ENCODE assay signal across 19 cellular contexts in the genomic region with DNA sequence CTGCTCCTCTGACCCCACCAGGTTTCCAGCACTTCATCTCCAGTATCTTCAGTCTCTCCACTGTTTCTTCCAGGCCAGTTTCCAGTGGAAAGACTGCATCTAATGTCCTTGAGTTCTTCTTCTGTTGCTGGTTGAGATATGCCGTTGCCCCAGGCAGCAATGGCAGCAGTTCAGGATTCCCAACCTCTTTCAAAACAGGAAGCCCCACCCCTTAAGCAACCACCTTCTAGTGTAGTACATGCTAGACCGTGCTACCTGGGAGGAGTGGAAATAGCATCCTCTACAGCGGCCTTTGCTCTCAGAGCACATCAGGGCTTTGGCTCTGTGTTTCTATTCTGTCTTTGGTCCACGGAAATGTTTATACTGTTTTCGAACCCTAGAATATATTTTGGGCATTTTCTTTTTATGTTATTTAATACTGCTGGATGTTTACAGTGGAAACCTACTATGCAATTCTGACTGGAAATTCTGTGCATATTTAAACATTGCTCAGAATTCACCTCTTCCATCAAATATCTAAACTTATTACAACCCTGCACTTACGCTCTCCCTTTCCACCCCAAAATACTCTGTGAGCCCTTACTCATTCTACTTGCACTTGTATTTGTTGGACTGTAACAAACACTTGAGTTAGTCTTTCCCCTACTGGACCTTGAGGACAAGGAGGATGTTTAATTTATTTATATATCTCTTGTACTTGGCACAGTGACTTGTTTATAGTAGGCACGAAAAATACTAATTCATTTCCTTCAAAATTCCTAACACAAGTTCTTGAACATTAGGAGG. TPM values are rescaled to one million over a fixed set of nuclear protein-coding genes. Genes with fewer than 3 reads are reported as not detected.
DNase-seq lines count a peak whose midpoint lies in the region; ATAC-seq and TF ChIP-seq lines count a peak whose summit lies in the region.
"Had no signal": no experiment of that assay in that cellular context is flagged by ENCODE, and none has a peak within 500 bp of the region (broad histone marks: within the 10 kb centered on the region; RNA-seq: fewer than 3 reads in every experiment).

No MANE protein-coding gene starts in this region.

- H3K9ac ChIP-seq in IMR-90 (ENCODE audit: low read depth, low read length) = no peak overlapping the region
- H3K9ac ChIP-seq in neuronal stem cell (ENCODE audit: low read depth, low read length, poor library complexity) = no peak overlapping the region
- H3K9ac ChIP-seq: BLaER1 treated with 17β-estradiol and CSF1 and Interleukin-3, amounts not matched to agents 10 nM and 100 nM; SK-N-SH had no signal

- no peak overlapping the region for H3K4me3 Mint-ChIP-seq in activated CD8-positive, alpha-beta T cell treated with anti-CD3 and anti-CD28 coated beads for 36 hours
- H3K4me3 Mint-ChIP-seq in activated CD8-positive, alpha-beta T cell treated with anti-CD3 and anti-CD28 coated beads, Interleukin-2, amount 10 ng/mL, durations not matched to agents 7 days and 5 days = no peak overlapping the region
- no peak overlapping the region for H3K4me3 Mint-ChIP-seq in activated naive CD8-positive, alpha-beta T cell treated with anti-CD3 and anti-CD28 coated beads for 36 hours
- H3K4me3 Mint-ChIP-seq: neural crest cell had no signal

- intact Hi-C loops in activated CD8-positive, alpha-beta T cell treated with anti-CD3 and anti-CD28 coated beads for 36 hours (cut with micrococcal nuclease) = no loop called here
- intact Hi-C loops in IMR-90 (cut with micrococcal nuclease) = loop anchor here (5.0 kb wide), 1 partner anchor 34 kb away; no protein-coding TSS in a partner anchor
- intact Hi-C loops in psoas muscle (cut with DNase I) = loop anchor here (2.0 to 10.0 kb wide), 2 partner anchors 67 to 319 kb away; no protein-coding TSS in a partner anchor

- H3K4me2 ChIP-seq in IMR-90 (ENCODE audit: low read depth, low read length) = peak overlapping the region; percentile 13
- no peak overlapping the region for H3K4me2 ChIP-seq in neuronal stem cell (ENCODE audit: insufficient read depth, low read length, poor library complexity, severe bottlenecking)
- H3K4me2 ChIP-seq: A549; BLaER1 treated with 17β-estradiol and CSF1 and Interleukin-3, amounts not matched to agents 10 nM and 100 nM; SK-N-SH had no signal

- no peaks in the 10 kb centered on the region for H3K27me3 ChIP-seq in IMR-90 (ENCODE audit: control insufficient read depth, insufficient read depth, low read length)
- no peaks in the 10 kb centered on the region for H3K27me3 ChIP-seq in lung (ENCODE audit: control insufficient read depth, insufficient read depth)
- no peaks in the 10 kb centered on the region for H3K27me3 ChIP-seq in psoas muscle (ENCODE audit: insufficient read depth in 3 of 3, low read length in 2 of 3)
- peaks cover 0 to 32% (median 0%) of the 10 kb centered on the region in 3 experiments for H3K27me3 ChIP-seq in neuronal stem cell (ENCODE audit: control insufficient read depth in 3 of 3, insufficient read depth in 3 of 3, low read depth in 1 of 3, low read length in 3 of 3)
- H3K27me3 ChIP-seq: BLaER1 treated with 17β-estradiol and CSF1 and Interleukin-3, amounts not matched to agents 10 nM and 100 nM; spleen; testis had no signal

- no peak overlapping the region for H3K56ac ChIP-seq in IMR-90 (ENCODE audit: extremely low read depth, insufficient read depth, low read length)

- H2BK20ac ChIP-seq in IMR-90 (ENCODE audit: low read depth, low read length) = peak overlapping the region; percentile 39; the same call in 1 of the 2 replicates

- H3K4ac ChIP-seq in IMR-90 (ENCODE audit: low read depth, low read length) = peak overlapping the region; percentile 8; the same call in 1 of the 2 replicates
- no peak overlapping the region for H3K4ac ChIP-seq in neuronal stem cell (ENCODE audit: low read length)

- no CpG with 5 or more reads among the region's 7 CpGs for WGBS in IMR-90 (ENCODE audit: extremely low coverage in 2 of 2, insufficient read length in 1 of 2), 2 experiments
- WGBS in lung, 2 donors = 36 to 54% methylated on average over 7 of the region's 7 CpGs
- WGBS in psoas muscle, 3 donors = 56 to 74% (median 62%) methylated on average over 7 of the region's 7 CpGs
- whole genome bisulfite sequencing in neuronal stem cell (ENCODE audit: extremely low coverage in 2 of 2, insufficient read length in 2 of 2, insufficient replicate concordance in 1 of 2), 2 donors = 100% methylated on average over 1 of the region's 7 CpGs; no CpG with 5 or more reads in 1 of the 2 donors

- H2AK9ac ChIP-seq in IMR-90 (replicated peaks; ENCODE audit: low read depth, low read length, poor library complexity) = no peak overlapping the region

- ATAC-seq in activated CD8-positive, alpha-beta T cell treated with anti-CD3 and anti-CD28 coated beads for 36 hours = no peak
- ATAC-seq in activated CD8-positive, alpha-beta T cell treated with anti-CD3 and anti-CD28 coated beads, Interleukin-2, amount 10 ng/mL, durations not matched to agents 7 days and 5 days = no peak
- ATAC-seq in IMR-90 (ENCODE audit: low read depth) (peak; percentile 92), lung (ENCODE audit: insufficient read depth, low FRiP score) (no peak), psoas muscle (no peak)

- H2AFZ ChIP-seq in IMR-90 (replicated peaks; ENCODE audit: low read length, poor library complexity) = peak overlapping the region; percentile 3
- no peak overlapping the region for H2AFZ ChIP-seq in neuronal stem cell (ENCODE audit: low read length)

- TF ChIP-seq RAD21 in IMR-90 (IDR thresholded peaks at IDR 0.05; ENCODE audit: low read length) = no peak

- TF ChIP-seq POLR2A in IMR-90 (IDR thresholded peaks at IDR 0.05; ENCODE audit: low read depth, low read length) = no peak

- BruUV-seq in IMR-90 (replicated peaks; lab: Mats Ljungman, UMichigan) = no TSS peak

- H3K4me1 ChIP-seq in IMR-90 (ENCODE audit: control insufficient read depth, insufficient read depth, low read length) (peaks cover 6% of the 10 kb centered on the region), lung (ENCODE audit: control insufficient read depth in 2 of 2, insufficient read depth in 2 of 2, low read length in 2 of 2) (peaks cover 3 to 4% of the 10 kb centered on the region in 2 donors), psoas muscle (no peaks in the 10 kb centered on the region), neuronal stem cell (ENCODE audit: control insufficient read depth in 2 of 2, insufficient read depth in 1 of 2, low read depth in 1 of 2, low read length in 2 of 2) (no peaks in the 10 kb centered on the region)
- H3K4me1 ChIP-seq: A549 had no signal

- DNase-seq in activated CD8-positive, alpha-beta T cell treated with anti-CD3 and anti-CD28 coated beads for 36 hours = no peak
- DNase-seq in activated CD8-positive, alpha-beta T cell treated with anti-CD3 and anti-CD28 coated beads, Interleukin-2, amount 10 ng/mL, durations not matched to agents 7 days and 5 days = no peak
- peak; percentile 57 for DNase-seq in IMR-90
- DNase-seq in activated naive CD8-positive, alpha-beta T cell treated with anti-CD3 and anti-CD28 coated beads for 36 hours = no peak
- DNase-seq in lung (ENCODE audit: low spot score) = peak; percentile 36
- DNase-seq in psoas muscle = no peak
- no peak for DNase-seq in neuronal stem cell (ENCODE audit: low spot score)
- no peak for DNase-seq in NCI-H2029 (lab: John Stamatoyannopoulos, UW)
- DNase-seq: anterior cingulate cortex, hippocampal formation, NCI-H1417, NCI-H774, OCI-M1, SK-N-SH, spleen, testis had no signal

- H3K36me3 ChIP-seq in IMR-90 (ENCODE audit: control insufficient read depth, insufficient read depth, low read length) (no peaks in the 10 kb centered on the region), lung (ENCODE audit: control insufficient read depth in 2 of 2, insufficient read depth in 2 of 2, low read length in 2 of 2) (no peaks in the 10 kb centered on the region), psoas muscle (ENCODE audit: insufficient read depth in 1 of 2, low read depth in 1 of 2) (no peaks in the 10 kb centered on the region), neuronal stem cell (replicated peaks in 1 of 2; ENCODE audit: control insufficient read depth in 2 of 2, insufficient read depth in 2 of 2, low read length in 2 of 2) (no peaks in the 10 kb centered on the region)
- H3K36me3 ChIP-seq: BLaER1 treated with 17β-estradiol and CSF1 and Interleukin-3, amounts not matched to agents 10 nM and 100 nM; spleen had no signal

- CTCF ChIA-PET in activated CD8-positive, alpha-beta T cell treated with anti-CD3 and anti-CD28 coated beads for 36 hours (lab: Charles Lee) = interaction anchor here (1.9 kb wide), 1 partner anchor 10 kb away, joined by 6 read pairs; no protein-coding TSS in a partner anchor
- CTCF ChIA-PET in activated CD8-positive, alpha-beta T cell treated with anti-CD3 and anti-CD28 coated beads, Interleukin-2, amount 10 ng/mL, durations not matched to agents 7 days and 5 days (lab: Charles Lee) = no interaction called here
- CTCF ChIA-PET in IMR-90 (lab: Yijun Ruan, JAX) = no interaction called here

- H3K9me1 ChIP-seq in IMR-90 (ENCODE audit: insufficient read depth, low read length) = peaks cover 7% of the 10 kb centered on the region; the same call in 1 of the 2 replicates

- in situ Hi-C loops in IMR-90 (cut with MboI; ENCODE audit: low sequenced_read_pairs) = no loop called here

- H3K27ac ChIP-seq in IMR-90 (ENCODE audit: insufficient read depth, low read length) (peak overlapping the region; percentile 86; the same call in 1 of the 2 replicates), lung (ENCODE audit: low read depth in 1 of 2, low read length in 1 of 2) (peak overlapping the region in 1 of 2 donors; percentile 26), psoas muscle (no peak overlapping the region), neuronal stem cell (replicated peaks; ENCODE audit: low read length) (no peak overlapping the region)
- H3K27ac ChIP-seq: A549; BLaER1 treated with 17β-estradiol and CSF1 and Interleukin-3, amounts not matched to agents 10 nM and 100 nM; spleen; testis had no signal

- H3K27ac Mint-ChIP-seq in activated CD8-positive, alpha-beta T cell treated with anti-CD3 and anti-CD28 coated beads for 36 hours = peak overlapping the region; percentile 8
- no peak overlapping the region for H3K27ac Mint-ChIP-seq in activated CD8-positive, alpha-beta T cell treated with anti-CD3 and anti-CD28 coated beads, Interleukin-2, amount 10 ng/mL, durations not matched to agents 7 days and 5 days
- H3K27ac Mint-ChIP-seq in activated naive CD8-positive, alpha-beta T cell treated with anti-CD3 and anti-CD28 coated beads for 36 hours = peak overlapping the region; percentile 74

- H2BK120ac ChIP-seq in IMR-90 (ENCODE audit: low read depth, low read length) (peak overlapping the region; percentile 45; the same call in 1 of the 2 replicates), neuronal stem cell (ENCODE audit: low read depth, low read length) (no peak overlapping the region)

- POLR2A ChIA-PET in activated CD8-positive, alpha-beta T cell treated with anti-CD3 and anti-CD28 coated beads for 36 hours (lab: Charles Lee) = interaction anchor here (1.9 kb wide), 1 partner anchor 9 kb away, joined by 5 read pairs; no protein-coding TSS in a partner anchor
- POLR2A ChIA-PET in activated CD8-positive, alpha-beta T cell treated with anti-CD3 and anti-CD28 coated beads, Interleukin-2, amount 10 ng/mL, durations not matched to agents 7 days and 5 days (lab: Charles Lee) = interaction anchor here (1.0 kb wide), 1 partner anchor 8 kb away, joined by 4 read pairs; the partner anchor contains the start of gene BPGM
- POLR2A ChIA-PET in IMR-90 (lab: Charles Lee; ENCODE audit: unreplicated experiment) = no interaction called here

- H2BK5ac ChIP-seq in IMR-90 (ENCODE audit: low read depth, low read length, poor library complexity, severe bottlenecking) = peak overlapping the region; percentile 14
- H2BK5ac ChIP-seq in neuronal stem cell (ENCODE audit: low read length) = no peak overlapping the region

- H3K18ac ChIP-seq in IMR-90 (ENCODE audit: low read depth, low read length) = peak overlapping the region; percentile 39
- no peak overlapping the region for H3K18ac ChIP-seq in neuronal stem cell (ENCODE audit: low read length)

- no peak overlapping the region for H3K23ac ChIP-seq in IMR-90 (ENCODE audit: low read depth, low read length)
- no peak overlapping the region for H3K23ac ChIP-seq in neuronal stem cell (ENCODE audit: low read depth, low read length, poor library complexity)

- H4K20me1 ChIP-seq in IMR-90 (ENCODE audit: insufficient read depth, low read length) = no peaks in the 10 kb centered on the region
- H4K20me1 ChIP-seq: BLaER1 treated with 17β-estradiol and CSF1 and Interleukin-3, amounts not matched to agents 10 nM and 100 nM had no signal

- H3K4me1 Mint-ChIP-seq in activated CD8-positive, alpha-beta T cell treated with anti-CD3 and anti-CD28 coated beads for 36 hours (ENCODE audit: low read depth) = peaks cover 44% of the 10 kb centered on the region
- H3K4me1 Mint-ChIP-seq in activated CD8-positive, alpha-beta T cell treated with anti-CD3 and anti-CD28 coated beads, Interleukin-2, amount 10 ng/mL, durations not matched to agents 7 days and 5 days (ENCODE audit: low read depth) = peaks cover 22% of the 10 kb centered on the region
- H3K4me1 Mint-ChIP-seq in activated naive CD8-positive, alpha-beta T cell treated with anti-CD3 and anti-CD28 coated beads for 36 hours = peaks cover 36% of the 10 kb centered on the region
- H3K4me1 Mint-ChIP-seq: neural crest cell had no signal

- no peak overlapping the region for H2BK12ac ChIP-seq in neuronal stem cell (ENCODE audit: low read length)

- no peaks in the 10 kb centered on the region for H3K79me1 ChIP-seq in IMR-90 (ENCODE audit: low read depth in 1 of 2, low read length in 2 of 2)
- no peaks in the 10 kb centered on the region for H3K79me1 ChIP-seq in neuronal stem cell (ENCODE audit: low read depth, low read length)

- H4K5ac ChIP-seq in IMR-90 (ENCODE audit: low read depth, low read length) = peak overlapping the region; percentile 49; the same call in 1 of the 2 replicates

- H2BK15ac ChIP-seq in IMR-90 (ENCODE audit: low read depth, low read length) = peak overlapping the region; percentile 27; the same call in 1 of the 3 replicates
- H2BK15ac ChIP-seq in neuronal stem cell (ENCODE audit: low read length) = no peak overlapping the region

- H4K91ac ChIP-seq in IMR-90 (ENCODE audit: insufficient read depth, low read depth, low read length) = peak overlapping the region; percentile 39
- no peak overlapping the region for H4K91ac ChIP-seq in neuronal stem cell (ENCODE audit: low read depth, low read length, poor library complexity)

- dilution Hi-C loops in IMR-90 (cut with HindIII; ENCODE audit: low sequenced_read_pairs, unreplicated experiment) = no loop called here

- H4K8ac ChIP-seq in IMR-90 (ENCODE audit: low read depth in 2 of 2, low read length in 2 of 2) = peak overlapping the region; percentile 15 to 59; a peak in 1 of 4 replicates
- H4K8ac ChIP-seq in neuronal stem cell (ENCODE audit: low read depth, low read length) = no peak overlapping the region

- H3K36me3 Mint-ChIP-seq in activated CD8-positive, alpha-beta T cell treated with anti-CD3 and anti-CD28 coated beads for 36 hours (ENCODE audit: low read depth) = no peaks in the 10 kb centered on the region
- H3K36me3 Mint-ChIP-seq in activated CD8-positive, alpha-beta T cell treated with anti-CD3 and anti-CD28 coated beads, Interleukin-2, amount 10 ng/mL, durations not matched to agents 7 days and 5 days (ENCODE audit: low read depth) = peaks cover 4% of the 10 kb centered on the region
- H3K36me3 Mint-ChIP-seq in activated naive CD8-positive, alpha-beta T cell treated with anti-CD3 and anti-CD28 coated beads for 36 hours = peaks cover 12% of the 10 kb centered on the region

- H3K9me3 Mint-ChIP-seq in activated CD8-positive, alpha-beta T cell treated with anti-CD3 and anti-CD28 coated beads for 36 hours = peaks cover 4% of the 10 kb centered on the region
- peaks cover 3% of the 10 kb centered on the region for H3K9me3 Mint-ChIP-seq in activated CD8-positive, alpha-beta T cell treated with anti-CD3 and anti-CD28 coated beads, Interleukin-2, amount 10 ng/mL, durations not matched to agents 7 days and 5 days (ENCODE audit: insufficient read depth)
- H3K9me3 Mint-ChIP-seq in activated naive CD8-positive, alpha-beta T cell treated with anti-CD3 and anti-CD28 coated beads for 36 hours = peaks cover 8% of the 10 kb centered on the region
- H3K9me3 Mint-ChIP-seq: neural crest cell had no signal

- H3K4me3 ChIP-seq in IMR-90 (ENCODE audit: insufficient read depth, low read depth, low read length) (no peak overlapping the region), lung (no peak overlapping the region), psoas muscle (no peak overlapping the region), neuronal stem cell (ENCODE audit: low read length in 2 of 2) (no peak overlapping the region)
- H3K4me3 ChIP-seq: A549; BLaER1 treated with 17β-estradiol and CSF1 and Interleukin-3, amounts not matched to agents 10 nM and 100 nM; spleen; testis had no signal

- H2AK5ac ChIP-seq in IMR-90 (ENCODE audit: low read depth, low read length) (peak overlapping the region; percentile 36; the same call in 1 of the 2 replicates), neuronal stem cell (ENCODE audit: low read depth, low read length) (no peak overlapping the region)

- no peaks in the 10 kb centered on the region for H3K27me3 Mint-ChIP-seq in activated CD8-positive, alpha-beta T cell treated with anti-CD3 and anti-CD28 coated beads for 36 hours
- H3K27me3 Mint-ChIP-seq in activated CD8-positive, alpha-beta T cell treated with anti-CD3 and anti-CD28 coated beads, Interleukin-2, amount 10 ng/mL, durations not matched to agents 7 days and 5 days (ENCODE audit: low read depth) = no peaks in the 10 kb centered on the region
- H3K27me3 Mint-ChIP-seq in activated naive CD8-positive, alpha-beta T cell treated with anti-CD3 and anti-CD28 coated beads for 36 hours = no peaks in the 10 kb centered on the region

- H3K9me3 ChIP-seq in IMR-90 (ENCODE audit: control insufficient read depth, insufficient read depth, low read length) (no peaks in the 10 kb centered on the region), lung (ENCODE audit: control insufficient read depth in 2 of 2, insufficient read depth in 1 of 2, low read length in 1 of 2) (no peaks in the 10 kb centered on the region), psoas muscle (no peaks in the 10 kb centered on the region), neuronal stem cell (replicated peaks in 1 of 2; ENCODE audit: control insufficient read depth in 2 of 2, insufficient read depth in 1 of 2, low read depth in 1 of 2, low read length in 2 of 2) (peaks cover 0 to 3% of the 10 kb centered on the region in 2 donors)
- H3K9me3 ChIP-seq: A549, SK-N-SH, testis had no signal

- no peak for TF ChIP-seq CTCF in activated CD8-positive, alpha-beta T cell treated with anti-CD3 and anti-CD28 coated beads for 36 hours (IDR thresholded peaks at IDR 0.05)
- TF ChIP-seq CTCF in IMR-90 (conservative IDR thresholded peaks at IDR 0.05; ENCODE audit: low read depth, low read length) = no peak
- TF ChIP-seq CTCF in lung (IDR thresholded peaks at IDR 0.05; ENCODE audit: control extremely low read depth, extremely low read depth) = no peak
- TF ChIP-seq CTCF in psoas muscle (IDR thresholded peaks at IDR 0.05) = no peak

- H3K14ac ChIP-seq in IMR-90 (replicated peaks; ENCODE audit: low read depth, low read length) (0 out of 2 replicates have a peak overlapping the region, but pooled peaks have one; percentile 1), neuronal stem cell (ENCODE audit: low read length) (no peak overlapping the region)

RNA-seq across cellular contexts. Expression of gene BPGM, which starts 8.5 kb away (rescaled TPM):
- 10 to 100 TPM; 11.2 to 12.4 TPM for total RNA-seq in activated CD8-positive, alpha-beta T cell treated with anti-CD3 and anti-CD28 coated beads for 36 hours
- 10 to 100 TPM; 11.9 to 12.2 TPM for total RNA-seq in activated CD8-positive, alpha-beta T cell treated with anti-CD3 and anti-CD28 coated beads, Interleukin-2, amount 10 ng/mL, durations not matched to agents 7 days and 5 days
- total RNA-seq in IMR-90 (2012; rRNA removed) (18.8 and 32.8 TPM in 2 replicates), lung (10 to 100 TPM; 14.3 to 59.8 TPM), psoas muscle (10 to 100 TPM; 10.1 to 14.9 (median 12.4) TPM)
- polyA plus RNA-seq in IMR-90 (2012; rRNA removed) (16.8 and 20.0 TPM in 2 replicates), lung (10 to 100 TPM; 16.9 to 22.1 TPM), psoas muscle (10 to 100 TPM; 25.3 to 55.7 (median 54.4) TPM)
- 5.1 and 9.8 TPM in 2 replicates for polyA plus RNA-seq in IMR-90 (2012; cell fraction: cytosol; rRNA removed)
- polyA plus RNA-seq in IMR-90 (2012; cell fraction: nucleus; rRNA removed; ENCODE audit: low replicate concordance) = 1.6 and 14.7 TPM in 2 replicates
- total RNA-seq in activated naive CD8-positive, alpha-beta T cell treated with anti-CD3 and anti-CD28 coated beads for 36 hours = 10 to 100 TPM; 16.3 to 17.4 TPM
- polyA plus RNA-seq in neuronal stem cell (2013, experiment 1 of 2) = 22.7 TPM
- 21.8 TPM for polyA plus RNA-seq in neuronal stem cell (2013, experiment 2 of 2)

Comparison
In these comparisons a context has a peak if more than half of its experiments do, and no peak if none do; other contexts are left out.
1. DNase-seq: peak in IMR-90 (single experiment) and lung (single experiment); none in activated CD8-positive, alpha-beta T cell treated with anti-CD3 and anti-CD28 coated beads for 36 hours (single experiment), activated CD8-positive, alpha-beta T cell treated with anti-CD3 and anti-CD28 coated beads, Interleukin-2, amount 10 ng/mL, durations not matched to agents 7 days and 5 days (single experiment), activated naive CD8-positive, alpha-beta T cell treated with anti-CD3 and anti-CD28 coated beads for 36 hours (single experiment), psoas muscle (0 of 2), neuronal stem cell (single experiment) and NCI-H2029 (single experiment).